In genomic region chr1:7767176-7767575, GRCh38 we compare ENCODE assay signal across 7 cellular contexts.
"Had no signal": no experiment of that assay in that cellular context is flagged by ENCODE, and none has a peak within 500 bp of the region (broad histone marks: within the 10 kb centered on the region; RNA-seq: fewer than 3 reads in every experiment).

No MANE protein-coding gene starts in this region.

- H3K27me3 Mint-ChIP-seq: IgD-negative memory B cell had no signal

- H3K4me3 Mint-ChIP-seq: HFFc6, IgD-negative memory B cell had no signal

- H3K4me3 ChIP-seq: GM23248, HAP-1 had no signal

- H3K9me3 Mint-ChIP-seq: HFFc6, IgD-negative memory B cell had no signal

- H3K9me3 ChIP-seq: HAP-1 had no signal

- H3K27ac Mint-ChIP-seq: HFFc6, IgD-negative memory B cell had no signal

- H3K27ac ChIP-seq: GM23248, HL-60 had no signal

- H2AFZ ChIP-seq: GM23248 had no signal

- DNase-seq: GM23248, GOT3, H7, HFFc6 had no signal

- H3K36me3 ChIP-seq: HAP-1 had no signal
